ENCODE assay signal across 26 cellular contexts in the genomic region with DNA sequence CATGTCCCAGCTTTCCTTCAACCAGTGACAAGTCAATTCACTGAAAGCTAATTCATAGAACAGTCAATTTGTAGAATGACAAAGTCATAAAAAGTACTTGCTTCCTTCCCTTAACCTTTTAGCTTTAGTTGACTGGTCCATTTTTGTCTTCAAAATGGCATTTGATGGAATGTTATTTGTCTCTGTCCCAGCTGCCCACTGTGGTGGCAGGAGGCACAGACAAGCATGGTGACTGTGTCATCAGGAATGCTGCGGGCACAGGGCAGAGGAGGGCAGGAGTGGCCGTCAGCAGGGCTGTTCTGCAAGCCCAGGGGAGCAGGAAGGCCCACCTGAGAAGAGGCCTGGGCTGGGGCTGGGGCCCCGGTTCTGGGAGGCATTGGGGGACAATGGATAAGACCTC. TPM values are rescaled to one million over a fixed set of nuclear protein-coding genes. Genes with fewer than 3 reads are reported as not detected.
A peak's percentile ranks its signal among the peaks of the same experiment; 100 is the strongest.
DNase-seq lines count a peak whose midpoint lies in the region; ATAC-seq and TF ChIP-seq lines count a peak whose summit lies in the region.
"Had no signal": no experiment of that assay in that cellular context is flagged by ENCODE, and none has a peak within 500 bp of the region (broad histone marks: within the 10 kb centered on the region; RNA-seq: fewer than 3 reads in every experiment).

No MANE protein-coding gene starts in this region.

- no peak overlapping the region for H3K27ac ChIP-seq in breast epithelium
- H3K27ac ChIP-seq: colonic mucosa, esophagus muscularis mucosa, left lung, SJCRH30, thoracic aorta had no signal

- H3K4me3 ChIP-seq in breast epithelium, result no peak overlapping the region
- H3K4me3 ChIP-seq: colonic mucosa, esophagus muscularis mucosa, K562, left lung, SJCRH30, thoracic aorta had no signal

- ATAC-seq in HG03460 (IDR thresholded peaks at IDR 0.05; ENCODE audit: unreplicated experiment), result no peak
- ATAC-seq: activated CD4-positive, alpha-beta T cell treated with anti-CD3 and anti-CD28 coated beads for 36 hours; activated T-cell treated with anti-CD3 and anti-CD28 coated beads, Interleukin-2, amount 50 U/mL, for 4 hours; CD8-positive, alpha-beta T cell; K562; left lung; natural killer cell; Panc1; stimulated activated naive CD8-positive, alpha-beta T cell treated with anti-CD3 and anti-CD28 coated beads, Interleukin-15, Interleukin-2, amounts not matched to agents 100 U/mL and 50 U/mL, for 24 hours had no signal

- H3K9me3 ChIP-seq in breast epithelium, result no peaks in the 10 kb centered on the region
- H3K9me3 ChIP-seq: colonic mucosa, esophagus muscularis mucosa, left lung, SJCRH30, thoracic aorta had no signal

- H3K36me3 ChIP-seq in breast epithelium, result no peaks in the 10 kb centered on the region
- H3K36me3 ChIP-seq: colonic mucosa, esophagus muscularis mucosa, left lung, SJCRH30, thoracic aorta had no signal

- H3K4me1 ChIP-seq in breast epithelium, result no peaks in the 10 kb centered on the region
- H3K4me1 ChIP-seq: colonic mucosa, esophagus muscularis mucosa, left lung, SJCRH30 had no signal

- no peak for TF ChIP-seq CTCF in breast epithelium (IDR thresholded peaks at IDR 0.05)

- DNase-seq in EL (peak; percentile 12), LoVo (ENCODE audit: low spot score) (peak; percentile 6), glomerular visceral epithelial cell (ENCODE audit: extremely low spot score) (peak; percentile 21), NCI-H226 (no peak), breast epithelium (ENCODE audit: low spot score in 2 of 2) (no peak), NCI-H82 (lab: John Stamatoyannopoulos, UW) (no peak)
- DNase-seq: activated CD4-positive, alpha-beta T cell treated with anti-CD3 and anti-CD28 coated beads for 36 hours; activated naive CD4-positive, alpha-beta T cell treated with Interleukin-2 at 50 U/mL for 16 hours; activated T-cell treated with anti-CD3 and anti-CD28 coated beads, Interleukin-2, amount 50 U/mL, for 4 hours; CD8-positive, alpha-beta T cell; colonic mucosa; foreskin melanocyte; HCEC 1CT; hippocampal formation; natural killer cell; NCI-H1436 treated with DMSO at 0.1 percent for 48 hours; NCI-H510A; SJCRH30; stimulated activated CD4-positive, alpha-beta T cell treated with anti-CD3 and anti-CD28 coated beads, Interleukin-4, amount 100 ng/mL, for 24 hours; stimulated activated naive CD8-positive, alpha-beta T cell treated with anti-CD3 and anti-CD28 coated beads, Interleukin-15, Interleukin-2, amounts not matched to agents 100 U/mL and 50 U/mL, for 24 hours had no signal

- intact Hi-C loops in breast epithelium (cut with DNase I; ENCODE audit: low total_unique reads), result no loop called here

- TF ChIP-seq POLR2A in breast epithelium (IDR thresholded peaks at IDR 0.05), result no peak

- H3K27me3 ChIP-seq in breast epithelium, result no peaks in the 10 kb centered on the region
- H3K27me3 ChIP-seq: colonic mucosa, esophagus muscularis mucosa, left lung had no signal

RNA-seq across cellular contexts. Expression of a gene that starts 10.0 kb away (rescaled TPM):
- 10 to 100 TPM; 26.9 to 45.4 (median 26.9) TPM for total RNA-seq in breast epithelium

Comparison
In these comparisons a context has a peak if more than half of its experiments do, and no peak if none do; other contexts are left out.
1. DNase-seq: peak in EL (single experiment), LoVo (single experiment) and glomerular visceral epithelial cell (single experiment); none in NCI-H226 (single experiment), breast epithelium (0 of 2) and NCI-H82 (single experiment).